Comparison of ENCODE assay signal across 15 cellular contexts in genomic region chr2:33370886-33371285, GRCh38.
"Had no signal": no experiment of that assay in that cellular context is flagged by ENCODE, and none has a peak within 500 bp of the region (broad histone marks: within the 10 kb centered on the region; RNA-seq: fewer than 3 reads in every experiment).

No MANE protein-coding gene starts in this region.

- H3K27ac Mint-ChIP-seq: activated CD8-positive, alpha-beta memory T cell treated with anti-CD3 and anti-CD28 coated beads, Interleukin-2, amount 10 ng/mL, durations not matched to agents 7 days and 5 days; activated naive CD4-positive, alpha-beta T cell treated with anti-CD3 and anti-CD28 coated beads, Interleukin-2, amount 50 U/mL, for 72 hours; activated T-cell treated with anti-CD3 and anti-CD28 coated beads, Interleukin-2, amount 50 U/mL, for 24 hours; stimulated activated naive CD8-positive, alpha-beta T cell treated with anti-CD3 and anti-CD28 coated beads, Interleukin-15, amount 100 ng/mL, for 72 hours had no signal

- H3K4me1 ChIP-seq: thyroid gland, vagina had no signal

- H3K36me3 ChIP-seq: thyroid gland, vagina had no signal

- H3K4me3 ChIP-seq: cardiac muscle cell, lung, thyroid gland, vagina had no signal

- H3K27me3 ChIP-seq: cardiac muscle cell, thyroid gland, vagina had no signal

- H3K9me3 ChIP-seq: thyroid gland, vagina had no signal

- H3K9me3 Mint-ChIP-seq: activated naive CD4-positive, alpha-beta T cell treated with anti-CD3 and anti-CD28 coated beads, Interleukin-2, amount 50 U/mL, for 72 hours; activated T-cell treated with anti-CD3 and anti-CD28 coated beads, Interleukin-2, amount 50 U/mL, for 24 hours; naive B cell; stimulated activated naive CD8-positive, alpha-beta T cell treated with anti-CD3 and anti-CD28 coated beads, Interleukin-15, amount 100 ng/mL, for 72 hours had no signal

- DNase-seq: activated CD4-positive, alpha-beta T cell treated with anti-CD3 and anti-CD28 coated beads, Interleukin-2, amount 50 U/mL, for 48 hours; activated CD4-positive, CD25-positive, alpha-beta regulatory T cell treated with anti-CD3 and anti-CD28 coated beads, Interleukin-2, amount 50 U/mL, for 72 hours; activated CD8-positive, alpha-beta memory T cell treated with anti-CD3 and anti-CD28 coated beads, Interleukin-2, amount 10 ng/mL, durations not matched to agents 7 days and 5 days; activated effector memory CD4-positive, alpha-beta T cell treated with anti-CD3 and anti-CD28 coated beads, Interleukin-2, amount 50 U/mL, for 16 hours; activated T-cell treated with anti-CD3 and anti-CD28 coated beads, Interleukin-2, amount 50 U/mL, for 24 hours; naive B cell; retina; stimulated activated CD4-positive, alpha-beta T cell treated with anti-CD3 and anti-CD28 coated beads, Interleukin-15, amount 100 ng/mL, for 24 hours; stimulated activated CD4-positive, alpha-beta T cell treated with anti-CD3 and anti-CD28 coated beads, Interleukin-4, amount 100 ng/mL, for 4 hours; stimulated activated naive CD8-positive, alpha-beta T cell treated with anti-CD3 and anti-CD28 coated beads, Interleukin-15, amount 100 ng/mL, for 72 hours; thyroid gland had no signal

- H3K4me3 Mint-ChIP-seq: activated CD8-positive, alpha-beta memory T cell treated with anti-CD3 and anti-CD28 coated beads, Interleukin-2, amount 10 ng/mL, durations not matched to agents 7 days and 5 days; activated T-cell treated with anti-CD3 and anti-CD28 coated beads, Interleukin-2, amount 50 U/mL, for 24 hours; naive B cell; stimulated activated naive CD8-positive, alpha-beta T cell treated with anti-CD3 and anti-CD28 coated beads, Interleukin-15, amount 100 ng/mL, for 72 hours had no signal

- H3K36me3 Mint-ChIP-seq: activated CD8-positive, alpha-beta memory T cell treated with anti-CD3 and anti-CD28 coated beads, Interleukin-2, amount 10 ng/mL, durations not matched to agents 7 days and 5 days; activated naive CD4-positive, alpha-beta T cell treated with anti-CD3 and anti-CD28 coated beads, Interleukin-2, amount 50 U/mL, for 72 hours; naive B cell had no signal

- H3K27ac ChIP-seq: thyroid gland, vagina had no signal

- H3K4me1 Mint-ChIP-seq: activated CD8-positive, alpha-beta memory T cell treated with anti-CD3 and anti-CD28 coated beads, Interleukin-2, amount 10 ng/mL, durations not matched to agents 7 days and 5 days; naive B cell; stimulated activated naive CD8-positive, alpha-beta T cell treated with anti-CD3 and anti-CD28 coated beads, Interleukin-15, amount 100 ng/mL, for 72 hours had no signal
